In genomic region chr5:95191330-95191729, GRCh38 we compare ENCODE assay signal across 14 cellular contexts.
DNase-seq lines count a peak whose midpoint lies in the region; ATAC-seq and TF ChIP-seq lines count a peak whose summit lies in the region.
"Had no signal": no experiment of that assay in that cellular context is flagged by ENCODE, and none has a peak within 500 bp of the region (broad histone marks: within the 10 kb centered on the region; RNA-seq: fewer than 3 reads in every experiment).

No MANE protein-coding gene starts in this region.

- in situ Hi-C loops in brain microvascular endothelial cell (cut with HindIII; ENCODE audit: low pct_ligation_motif_present, low sequenced_read_pairs) = no loop called here

- no peak overlapping the region for H3K27ac Mint-ChIP-seq in activated naive CD4-positive, alpha-beta T cell treated with anti-CD3 and anti-CD28 coated beads for 36 hours
- H3K27ac Mint-ChIP-seq: activated naive CD4-positive, alpha-beta T cell treated with anti-CD3 and anti-CD28 coated beads, Interleukin-2, amount 50 U/mL, for 24 hours; dendritic cell treated with granulocyte-macrophage colony-stimulating factor and Interleukin-4, amounts not matched to agents 40 ng/mL and 50 ng/mL, for 4 days; nephron had no signal

- no peaks in the 10 kb centered on the region for H3K4me1 Mint-ChIP-seq in activated naive CD4-positive, alpha-beta T cell treated with anti-CD3 and anti-CD28 coated beads for 36 hours (ENCODE audit: low read depth)
- H3K4me1 Mint-ChIP-seq: activated naive CD4-positive, alpha-beta T cell treated with anti-CD3 and anti-CD28 coated beads, Interleukin-2, amount 50 U/mL, for 24 hours; nephron had no signal

- intact Hi-C loops in activated naive CD4-positive, alpha-beta T cell treated with anti-CD3 and anti-CD28 coated beads for 36 hours (cut with micrococcal nuclease) = loop anchor here (1.0 kb wide), 1 partner anchor 110 kb away; no protein-coding TSS in a partner anchor

- H3K27me3 Mint-ChIP-seq in activated naive CD4-positive, alpha-beta T cell treated with anti-CD3 and anti-CD28 coated beads for 36 hours (ENCODE audit: low read depth) = no peaks in the 10 kb centered on the region
- H3K27me3 Mint-ChIP-seq: activated naive CD4-positive, alpha-beta T cell treated with anti-CD3 and anti-CD28 coated beads, Interleukin-2, amount 50 U/mL, for 24 hours; dendritic cell treated with granulocyte-macrophage colony-stimulating factor and Interleukin-4, amounts not matched to agents 40 ng/mL and 50 ng/mL, for 4 days had no signal

- H3K9me3 Mint-ChIP-seq in activated naive CD4-positive, alpha-beta T cell treated with anti-CD3 and anti-CD28 coated beads for 36 hours = no peaks in the 10 kb centered on the region
- H3K9me3 Mint-ChIP-seq: activated naive CD4-positive, alpha-beta T cell treated with anti-CD3 and anti-CD28 coated beads, Interleukin-2, amount 50 U/mL, for 24 hours; dendritic cell treated with granulocyte-macrophage colony-stimulating factor and Interleukin-4, amounts not matched to agents 40 ng/mL and 50 ng/mL, for 4 days; nephron had no signal

- H3K4me3 Mint-ChIP-seq in activated naive CD4-positive, alpha-beta T cell treated with anti-CD3 and anti-CD28 coated beads for 36 hours = no peak overlapping the region
- H3K4me3 Mint-ChIP-seq: activated naive CD4-positive, alpha-beta T cell treated with anti-CD3 and anti-CD28 coated beads, Interleukin-2, amount 50 U/mL, for 24 hours; dendritic cell treated with granulocyte-macrophage colony-stimulating factor and Interleukin-4, amounts not matched to agents 40 ng/mL and 50 ng/mL, for 4 days; nephron had no signal

- CTCF ChIA-PET in activated naive CD4-positive, alpha-beta T cell treated with anti-CD3 and anti-CD28 coated beads for 36 hours (lab: Charles Lee) = no interaction called here

- H3K36me3 ChIP-seq in H7 (replicated peaks; ENCODE audit: control insufficient read depth, insufficient read depth, low read length) (no peaks in the 10 kb centered on the region), brain microvascular endothelial cell (replicated peaks) (no peaks in the 10 kb centered on the region)

- TF ChIP-seq CTCF in brain microvascular endothelial cell (IDR thresholded peaks at IDR 0.05; ENCODE audit: low read depth, low read length, missing control alignments) = no peak

- ATAC-seq in GM18868 (IDR thresholded peaks at IDR 0.05; ENCODE audit: unreplicated experiment) (peak; percentile 90), GM21390 (IDR thresholded peaks at IDR 0.05; ENCODE audit: unreplicated experiment) (peak; percentile 96), HG02981 (IDR thresholded peaks at IDR 0.05; ENCODE audit: unreplicated experiment) (peak; percentile 93), HG03575 (IDR thresholded peaks at IDR 0.05; ENCODE audit: extremely low read depth, insufficient number of reproducible peaks, low FRiP score, unreplicated experiment) (peak; percentile 96)
- ATAC-seq: left cardiac atrium had no signal

- no peak overlapping the region for H3K27ac ChIP-seq in brain microvascular endothelial cell

- no peak overlapping the region for H3K4me3 ChIP-seq in H7 (ENCODE audit: insufficient read depth, low read depth, low read length)
- no peak overlapping the region for H3K4me3 ChIP-seq in brain microvascular endothelial cell (ENCODE audit: low read depth, low read length)

- H3K36me3 Mint-ChIP-seq in activated naive CD4-positive, alpha-beta T cell treated with anti-CD3 and anti-CD28 coated beads for 36 hours (ENCODE audit: low read depth) = no peaks in the 10 kb centered on the region
- H3K36me3 Mint-ChIP-seq: activated naive CD4-positive, alpha-beta T cell treated with anti-CD3 and anti-CD28 coated beads, Interleukin-2, amount 50 U/mL, for 24 hours had no signal

- DNase-seq in H7 (no peak), brain microvascular endothelial cell (no peak), HK-2 (ENCODE audit: unreplicated experiment) (no peak)
- DNase-seq in activated naive CD4-positive, alpha-beta T cell treated with anti-CD3 and anti-CD28 coated beads for 36 hours = no peak
- DNase-seq: left cardiac atrium, MM.1S, NCI-H510A had no signal

- H3K27me3 ChIP-seq in H7 (ENCODE audit: control insufficient read depth, insufficient read depth, low read length) (no peaks in the 10 kb centered on the region), brain microvascular endothelial cell (replicated peaks) (no peaks in the 10 kb centered on the region)
